In genomic region chr2:12649602-12650400, GRCh38 we compare ENCODE assay signal across 13 cellular contexts.
"Had no signal": no experiment of that assay in that cellular context is flagged by ENCODE, and none has a peak within 500 bp of the region (broad histone marks: within the 10 kb centered on the region; RNA-seq: fewer than 3 reads in every experiment).

No MANE protein-coding gene starts in this region.

- FAIRE-seq: frontal cortex had no signal

- H3K4me1 ChIP-seq: suprapubic skin had no signal

- ATAC-seq: activated CD8-positive, alpha-beta T cell treated with anti-CD3 and anti-CD28 coated beads for 36 hours; activated T-helper 17 cell treated with anti-CD3 and anti-CD28 coated beads, Interleukin-2, amount 50 U/mL, for 72 hours had no signal

- H3K36me3 ChIP-seq: suprapubic skin had no signal

- H3K9me3 ChIP-seq: suprapubic skin had no signal

- H3K4me3 ChIP-seq: lung, suprapubic skin had no signal

- DNase-seq: activated CD4-positive, alpha-beta T cell treated with anti-CD3 and anti-CD28 coated beads, Interleukin-2, amount 10 ng/mL, durations not matched to agents 24 days and 14 days; activated CD8-positive, alpha-beta T cell treated with anti-CD3 and anti-CD28 coated beads for 36 hours; activated naive CD4-positive, alpha-beta T cell; activated naive CD8-positive, alpha-beta T cell treated with anti-CD3 and anti-CD28 coated beads for 36 hours; activated T-cell treated with anti-CD3 and anti-CD28 coated beads, Interleukin-2, amount 50 U/mL, for 1 hour; effector CD4-positive, alpha-beta T cell; kidney glomerular epithelial cell; stimulated activated CD4-positive, alpha-beta T cell treated with anti-CD3 and anti-CD28 coated beads, Interleukin-12 subunit alpha, Interleukin-12 subunit beta, amount 100 ng/mL, for 4 hours; stimulated activated CD4-positive, alpha-beta T cell treated with anti-CD3 and anti-CD28 coated beads, Interleukin-2, amount 100 ng/mL, for 24 hours had no signal

- H3K27ac ChIP-seq: suprapubic skin had no signal
